8 cellular contexts compared by ENCODE assay signal in genomic region chr15:75842722-75843617, GRCh38. TPM values are rescaled to one million over a fixed set of nuclear protein-coding genes. Genes with fewer than 3 reads are reported as not detected.
A peak's percentile ranks its signal among the peaks of the same experiment; 100 is the strongest.
DNase-seq lines count a peak whose midpoint lies in the region; ATAC-seq lines count a peak whose summit lies in the region.

UBE2Q2 (plus strand) TSS chr15:75843447; CDS start chr15:75843667, 220 bp downstream.

- peak; percentile 43 for ATAC-seq in GM19452 (IDR thresholded peaks at IDR 0.05; ENCODE audit: unreplicated experiment)
- ATAC-seq in activated T-helper 17 cell treated with anti-CD3 and anti-CD28 coated beads, Interleukin-2, amount 50 U/mL, for 72 hours (replicated peaks) = peak; percentile 53
- peak; percentile 84 to 87 for ATAC-seq in natural killer cell treated with Interleukin-12 subunit alpha and Interleukin-12 subunit beta and Interleukin-15 and Interleukin-18, amount 100 ng/mL, for 72 hours
- ATAC-seq in stimulated activated naive CD8-positive, alpha-beta T cell treated with anti-CD3 and anti-CD28 coated beads, Interleukin-15, Interleukin-2, amounts not matched to agents 100 U/mL and 50 U/mL, for 24 hours = peak; percentile 66

- H3K4me3 Mint-ChIP-seq in activated T-helper 17 cell treated with anti-CD3 and anti-CD28 coated beads, Interleukin-2, amount 50 U/mL, for 72 hours = peak within 1 kb of the TSS; percentile 82
- H3K4me3 Mint-ChIP-seq in natural killer cell treated with Interleukin-12 subunit alpha and Interleukin-12 subunit beta and Interleukin-15 and Interleukin-18, amount 100 ng/mL, for 72 hours = peak within 1 kb of the TSS; percentile 98

- H3K4me1 Mint-ChIP-seq in activated T-helper 17 cell treated with anti-CD3 and anti-CD28 coated beads, Interleukin-2, amount 50 U/mL, for 72 hours = peaks cover 30% of the 10 kb centered on the region
- peaks cover 36 to 47% of the 10 kb centered on the region in 2 donors for H3K4me1 Mint-ChIP-seq in natural killer cell treated with Interleukin-12 subunit alpha and Interleukin-12 subunit beta and Interleukin-15 and Interleukin-18, amount 100 ng/mL, for 72 hours (ENCODE audit: low read depth in 2 of 2)

- peaks cover 4% of the 10 kb centered on the region for H3K27me3 Mint-ChIP-seq in activated T-helper 17 cell treated with anti-CD3 and anti-CD28 coated beads, Interleukin-2, amount 50 U/mL, for 72 hours
- no peaks in the 10 kb centered on the region for H3K27me3 Mint-ChIP-seq in natural killer cell treated with Interleukin-12 subunit alpha and Interleukin-12 subunit beta and Interleukin-15 and Interleukin-18, amount 100 ng/mL, for 72 hours

- peak within 1 kb of the TSS; percentile 48 for H3K27ac Mint-ChIP-seq in activated T-helper 17 cell treated with anti-CD3 and anti-CD28 coated beads, Interleukin-2, amount 50 U/mL, for 72 hours
- peak within 1 kb of the TSS; percentile 75 to 89 for H3K27ac Mint-ChIP-seq in natural killer cell treated with Interleukin-12 subunit alpha and Interleukin-12 subunit beta and Interleukin-15 and Interleukin-18, amount 100 ng/mL, for 72 hours

- DNase-seq in C1 segment of cervical spinal cord (lab: John Stamatoyannopoulos, UW) (peak in 13 of 14 donors; percentile 20 to 72 (median 45)), HUDEP-2 (lab: John Stamatoyannopoulos, UW; ENCODE audit: unreplicated experiment in 76 of 76) (peak in 71 of 76 experiments; percentile 14 to 89 (median 64)), RPMI8226 (peak; percentile 84), fibroblast of peridontal ligament (ENCODE audit: extremely low read depth) (peak; percentile 54)
- peak; percentile 82 for DNase-seq in natural killer cell treated with Interleukin-12 subunit alpha and Interleukin-12 subunit beta and Interleukin-15 and Interleukin-18, amount 100 ng/mL, for 72 hours (ENCODE audit: low spot score)
- peak; percentile 76 for DNase-seq in stimulated activated naive CD8-positive, alpha-beta T cell treated with anti-CD3 and anti-CD28 coated beads, Interleukin-15, Interleukin-2, amounts not matched to agents 100 U/mL and 50 U/mL, for 24 hours

- H3K9me3 Mint-ChIP-seq in activated T-helper 17 cell treated with anti-CD3 and anti-CD28 coated beads, Interleukin-2, amount 50 U/mL, for 72 hours = no peaks in the 10 kb centered on the region
- H3K9me3 Mint-ChIP-seq in natural killer cell treated with Interleukin-12 subunit alpha and Interleukin-12 subunit beta and Interleukin-15 and Interleukin-18, amount 100 ng/mL, for 72 hours = no peaks in the 10 kb centered on the region

- peaks cover 18% of the 10 kb centered on the region for H3K36me3 Mint-ChIP-seq in activated T-helper 17 cell treated with anti-CD3 and anti-CD28 coated beads, Interleukin-2, amount 50 U/mL, for 72 hours (ENCODE audit: low read depth)
- peaks cover 13% of the 10 kb centered on the region for H3K36me3 Mint-ChIP-seq in natural killer cell treated with Interleukin-12 subunit alpha and Interleukin-12 subunit beta and Interleukin-15 and Interleukin-18, amount 100 ng/mL, for 72 hours

RNA-seq across cellular contexts. Expression of gene UBE2Q2, which starts in this region (rescaled TPM):
- 10 to 100 TPM; 17.0 to 26.1 TPM for total RNA-seq in activated T-helper 17 cell treated with anti-CD3 and anti-CD28 coated beads, Interleukin-2, amount 50 U/mL, for 72 hours
- total RNA-seq in natural killer cell treated with Interleukin-12 subunit alpha and Interleukin-12 subunit beta and Interleukin-15 and Interleukin-18, amount 100 ng/mL, for 72 hours = 10 to 100 TPM; 23.9 to 38.5 TPM

Comparison
In these comparisons a context has a peak if more than half of its experiments do, and no peak if none do; other contexts are left out.
1. Peak in every context shown above with its lines: DNase-seq and ATAC-seq.